ENCODE assay signal across 8 cellular contexts in the genomic region with DNA sequence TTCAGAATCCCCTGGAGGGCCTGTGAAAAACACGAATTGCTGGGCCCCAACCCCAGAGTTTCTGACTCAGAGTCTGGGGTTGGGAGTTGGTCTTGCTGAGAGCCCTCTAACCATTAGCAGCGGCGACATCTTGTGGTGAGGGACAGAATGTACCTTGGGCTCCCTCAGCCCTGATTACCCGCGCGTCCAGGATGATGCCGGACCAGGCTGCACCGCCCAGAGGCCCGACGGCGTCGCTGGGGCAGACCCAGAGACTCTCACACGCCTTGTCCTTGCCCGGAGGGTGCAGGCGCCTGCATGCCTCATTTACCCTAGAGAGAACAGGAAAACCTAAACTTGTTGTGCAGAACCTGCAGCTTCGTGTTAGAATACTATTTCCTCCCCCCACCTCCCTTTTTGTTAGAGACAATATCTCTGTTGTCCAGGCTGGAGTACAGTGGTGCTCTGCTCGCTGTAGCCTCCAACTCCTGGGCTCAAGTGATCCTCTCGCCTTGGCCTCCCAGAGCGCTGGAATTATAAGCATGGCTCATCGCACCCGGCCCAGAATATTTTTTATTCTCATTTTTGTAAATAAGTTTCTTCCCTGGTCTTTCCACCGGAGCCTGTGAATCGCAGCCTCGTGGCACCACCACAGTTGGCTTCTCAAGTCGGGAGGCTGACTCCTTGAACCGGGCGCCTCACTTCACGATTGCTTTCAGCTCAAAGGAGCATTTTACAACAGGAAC. TPM values are rescaled to one million over a fixed set of nuclear protein-coding genes. Genes with fewer than 3 reads are reported as not detected.
A peak's percentile ranks its signal among the peaks of the same experiment; 100 is the strongest.
DNase-seq lines count a peak whose midpoint lies in the region; ATAC-seq and TF ChIP-seq lines count a peak whose summit lies in the region.

No MANE protein-coding gene starts in this region.

- no peak for TF ChIP-seq CTCF in activated B cell treated with CpG ODN at 0.5 μM for 24 hours (IDR thresholded peaks at IDR 0.05)

- peak overlapping the region; percentile 51 for H3K27ac Mint-ChIP-seq in activated B cell treated with CpG ODN at 0.5 μM for 24 hours

- no peaks in the 10 kb centered on the region for H3K36me3 Mint-ChIP-seq in activated B cell treated with CpG ODN at 0.5 μM for 24 hours (ENCODE audit: low read depth)

- POLR2A ChIA-PET in activated B cell treated with CpG ODN at 0.5 μM for 24 hours (lab: Charles Lee), result interaction anchor here (0.5 to 2.2 kb wide), 8 partner anchors 65 to 1956 kb away, joined by 3 to 9 read pairs (median 6); partner anchors contain the start of genes SLC30A1 and TRAF5

- peak; percentile 48 for ATAC-seq in GM19025 (IDR thresholded peaks at IDR 0.05; ENCODE audit: low read depth, unreplicated experiment)
- peak; percentile 70 for ATAC-seq in HG03175 (IDR thresholded peaks at IDR 0.05; ENCODE audit: unreplicated experiment)
- peak; percentile 71 for ATAC-seq in activated B cell treated with CpG ODN at 0.5 μM for 24 hours (ENCODE audit: low read depth)
- peak; percentile 50 for ATAC-seq in left colon

- intact Hi-C loops in activated B cell treated with CpG ODN at 0.5 μM for 24 hours (cut with micrococcal nuclease), result loop anchor here (1.0 to 10.0 kb wide), 9 partner anchors 44 to 930 kb away; partner anchors contain the start of genes KCNH1, NENF, RCOR3 and SLC30A1
- intact Hi-C loops in left colon (cut with DNase I, micrococcal nuclease), result loop anchor here in 1 of 2 donors (2.0 to 10.0 kb wide), 2 partner anchors 141 to 189 kb away; partner anchors contain the start of gene TRAF5

- no peaks in the 10 kb centered on the region for H3K9me3 Mint-ChIP-seq in activated B cell treated with CpG ODN at 0.5 μM for 24 hours

- peaks cover 6% of the 10 kb centered on the region for H3K27me3 Mint-ChIP-seq in activated B cell treated with CpG ODN at 0.5 μM for 24 hours

- peaks cover 43% of the 10 kb centered on the region for H3K4me1 Mint-ChIP-seq in activated B cell treated with CpG ODN at 0.5 μM for 24 hours

- H3K4me3 Mint-ChIP-seq in activated B cell treated with CpG ODN at 0.5 μM for 24 hours, result peak overlapping the region; percentile 78

- CTCF ChIA-PET in activated B cell treated with CpG ODN at 0.5 μM for 24 hours (lab: Charles Lee), result interaction anchor here (0.8 to 4.3 kb wide), 25 partner anchors 14 to 1108 kb away, joined by 3 to 33 read pairs (median 4); partner anchors contain the start of genes SLC30A1 and TRAF5

- H3K27ac ChIP-seq in caudate nucleus (ENCODE audit: low read depth, low read length), result no peak overlapping the region

- peak; percentile 90 for DNase-seq in Ammon's horn (ENCODE audit: low spot score)
- peak; percentile 69 for DNase-seq in NCI-H226
- DNase-seq in activated B cell treated with CpG ODN at 0.5 μM for 24 hours, result peak; percentile 59
- peak in 58 of 61 donors; percentile 4 to 80 (median 48) for DNase-seq in caudate nucleus (lab: John Stamatoyannopoulos, UW)
- DNase-seq in left colon, result peak; percentile 87 to 88
- peak; percentile 82 to 83 for DNase-seq in stimulated activated CD4-positive, alpha-beta T cell treated with anti-CD3 and anti-CD28 coated beads, Interleukin-2, amount 100 ng/mL, for 24 hours

RNA-seq across cellular contexts. Expression of gene RD3, which starts 22.2 kb away (rescaled TPM):
- not detected in 2 replicates for total RNA-seq in activated B cell treated with CpG ODN at 0.5 μM for 24 hours
- total RNA-seq in left colon, result not detected
